In the genomic region with DNA sequence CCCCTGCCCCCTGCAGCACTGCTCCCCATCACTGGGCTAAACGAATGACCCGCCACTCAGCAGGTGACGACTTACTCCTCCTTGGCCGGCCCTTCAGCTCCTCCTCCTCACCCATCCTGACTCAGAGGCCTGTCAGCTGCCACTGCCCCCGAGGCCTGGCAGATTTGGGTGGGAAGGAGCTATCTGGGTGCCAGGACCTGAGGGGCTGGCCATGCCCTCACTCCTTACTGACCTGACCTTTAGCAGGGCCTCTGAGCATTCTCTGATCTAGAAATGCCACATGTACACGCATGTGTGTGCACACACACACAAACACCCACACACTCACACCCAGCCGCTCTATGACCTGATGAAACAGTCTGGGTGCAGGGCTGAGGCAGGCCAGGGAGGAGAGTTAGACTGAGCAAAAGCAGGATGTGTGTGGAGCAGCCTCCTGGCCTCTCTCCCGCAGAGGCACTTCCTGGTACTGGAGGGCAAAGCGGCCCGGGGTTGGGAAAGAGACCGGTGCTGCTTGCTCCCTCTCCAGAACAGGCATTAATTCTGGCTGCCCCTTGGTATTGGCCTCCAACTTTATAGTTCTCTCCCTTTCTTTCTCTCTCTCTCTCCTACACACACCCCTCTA, we compare ENCODE assay signal across 1 cellular context.
TF ChIP-seq lines count a peak whose summit lies in the region.

No MANE protein-coding gene starts in this region.

TF ChIP-seq in HepG2, 621 proteins besides CTCF, POLR2A, EP300 and RAD21 (continued from another document and continues in another):
- TF ChIP-seq, protein P1, sequence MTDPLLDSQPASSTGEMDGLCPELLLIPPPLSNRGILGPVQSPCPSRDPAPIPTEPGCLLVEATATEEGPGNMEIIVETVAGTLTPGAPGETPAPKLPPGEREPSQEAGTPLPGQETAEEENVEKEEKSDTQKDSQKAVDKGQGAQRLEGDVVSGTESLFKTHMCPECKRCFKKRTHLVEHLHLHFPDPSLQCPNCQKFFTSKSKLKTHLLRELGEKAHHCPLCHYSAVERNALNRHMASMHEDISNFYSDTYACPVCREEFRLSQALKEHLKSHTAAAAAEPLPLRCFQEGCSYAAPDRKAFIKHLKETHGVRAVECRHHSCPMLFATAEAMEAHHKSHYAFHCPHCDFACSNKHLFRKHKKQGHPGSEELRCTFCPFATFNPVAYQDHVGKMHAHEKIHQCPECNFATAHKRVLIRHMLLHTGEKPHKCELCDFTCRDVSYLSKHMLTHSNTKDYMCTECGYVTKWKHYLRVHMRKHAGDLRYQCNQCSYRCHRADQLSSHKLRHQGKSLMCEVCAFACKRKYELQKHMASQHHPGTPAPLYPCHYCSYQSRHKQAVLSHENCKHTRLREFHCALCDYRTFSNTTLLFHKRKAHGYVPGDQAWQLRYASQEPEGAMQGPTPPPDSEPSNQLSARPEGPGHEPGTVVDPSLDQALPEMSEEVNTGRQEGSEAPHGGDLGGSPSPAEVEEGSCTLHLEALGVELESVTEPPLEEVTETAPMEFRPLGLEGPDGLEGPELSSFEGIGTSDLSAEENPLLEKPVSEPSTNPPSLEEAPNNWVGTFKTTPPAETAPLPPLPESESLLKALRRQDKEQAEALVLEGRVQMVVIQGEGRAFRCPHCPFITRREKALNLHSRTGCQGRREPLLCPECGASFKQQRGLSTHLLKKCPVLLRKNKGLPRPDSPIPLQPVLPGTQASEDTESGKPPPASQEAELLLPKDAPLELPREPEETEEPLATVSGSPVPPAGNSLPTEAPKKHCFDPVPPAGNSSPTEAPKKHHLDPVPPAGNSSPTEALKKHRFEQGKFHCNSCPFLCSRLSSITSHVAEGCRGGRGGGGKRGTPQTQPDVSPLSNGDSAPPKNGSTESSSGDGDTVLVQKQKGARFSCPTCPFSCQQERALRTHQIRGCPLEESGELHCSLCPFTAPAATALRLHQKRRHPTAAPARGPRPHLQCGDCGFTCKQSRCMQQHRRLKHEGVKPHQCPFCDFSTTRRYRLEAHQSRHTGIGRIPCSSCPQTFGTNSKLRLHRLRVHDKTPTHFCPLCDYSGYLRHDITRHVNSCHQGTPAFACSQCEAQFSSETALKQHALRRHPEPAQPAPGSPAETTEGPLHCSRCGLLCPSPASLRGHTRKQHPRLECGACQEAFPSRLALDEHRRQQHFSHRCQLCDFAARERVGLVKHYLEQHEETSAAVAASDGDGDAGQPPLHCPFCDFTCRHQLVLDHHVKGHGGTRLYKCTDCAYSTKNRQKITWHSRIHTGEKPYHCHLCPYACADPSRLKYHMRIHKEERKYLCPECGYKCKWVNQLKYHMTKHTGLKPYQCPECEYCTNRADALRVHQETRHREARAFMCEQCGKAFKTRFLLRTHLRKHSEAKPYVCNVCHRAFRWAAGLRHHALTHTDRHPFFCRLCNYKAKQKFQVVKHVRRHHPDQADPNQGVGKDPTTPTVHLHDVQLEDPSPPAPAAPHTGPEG (CRISPR knock-in tag; IDR thresholded peaks at IDR 0.05), result no peak; the same call in 1 of the 2 replicates
- TF ChIP-seq AGO1 (IDR thresholded peaks at IDR 0.05; ENCODE audit: low read depth, low read length, poor library complexity, severe bottlenecking) (no peak), ZBTB42 (CRISPR knock-in tag; IDR thresholded peaks at IDR 0.05) (peak; percentile 16; the same call in 1 of the 2 replicates), ZNF816 (CRISPR knock-in tag; IDR thresholded peaks at IDR 0.05; ENCODE audit: borderline replicate concordance) (no peak), KAT7 (CRISPR knock-in tag; IDR thresholded peaks at IDR 0.05; ENCODE audit: borderline replicate concordance) (no peak), ZNF101 (CRISPR knock-in tag; IDR thresholded peaks at IDR 0.05; ENCODE audit: borderline replicate concordance, low read depth) (no peak), ZSCAN29 (CRISPR knock-in tag; conservative IDR thresholded peaks at IDR 0.05) (no peak), ZNF766 (CRISPR knock-in tag; IDR thresholded peaks at IDR 0.05; ENCODE audit: borderline replicate concordance) (no peak), CBX1 (IDR thresholded peaks at IDR 0.05; ENCODE audit: low read depth) (no peak), CEBPB (IDR thresholded peaks at IDR 0.05; ENCODE audit: borderline replicate concordance, low read depth, low read length) (peak; percentile 24; the same call in 1 of the 2 replicates), ZNF772 (CRISPR knock-in tag; IDR thresholded peaks at IDR 0.05) (no peak; the same call in 1 of the 2 replicates), ARNT2 (CRISPR knock-in tag; IDR thresholded peaks at IDR 0.05; ENCODE audit: low read depth) (no peak), ZNF607 (CRISPR knock-in tag; IDR thresholded peaks at IDR 0.05; ENCODE audit: borderline replicate concordance) (no peak), ZBTB34 (CRISPR knock-in tag; IDR thresholded peaks at IDR 0.05) (0 out of 2 replicates have a peak, but pooled peaks have one; percentile 86), RFX1 (IDR thresholded peaks at IDR 0.05) (no peak), ZFAT (CRISPR knock-in tag; conservative IDR thresholded peaks at IDR 0.05) (no peak), ZNF616 (CRISPR knock-in tag; IDR thresholded peaks at IDR 0.05; ENCODE audit: low read depth) (no peak), MLX (CRISPR knock-in tag; IDR thresholded peaks at IDR 0.05) (no peak; the same call in 1 of the 2 replicates), ZNF333 (CRISPR knock-in tag; IDR thresholded peaks at IDR 0.05; ENCODE audit: borderline replicate concordance) (no peak), CREB3 (CRISPR knock-in tag; IDR thresholded peaks at IDR 0.05) (no peak), NFKBIZ (CRISPR knock-in tag; IDR thresholded peaks at IDR 0.05) (no peak), ARHGAP35 (CRISPR knock-in tag; IDR thresholded peaks at IDR 0.05; ENCODE audit: borderline replicate concordance) (no peak; the same call in 1 of the 2 replicates), PHF5A (CRISPR knock-in tag; IDR thresholded peaks at IDR 0.05; ENCODE audit: low read depth, unreplicated experiment) (no peak), SIN3A (IDR thresholded peaks at IDR 0.05; ENCODE audit: borderline replicate concordance, low read depth, low read length) (peak; percentile 44; the same call in 1 of the 2 replicates), ZFP36 (IDR thresholded peaks at IDR 0.05; ENCODE audit: borderline replicate concordance, low read depth, low read length, partially characterized antibody) (no peak), ZNF781 (CRISPR knock-in tag; IDR thresholded peaks at IDR 0.05; ENCODE audit: borderline replicate concordance, not compliant biosample characterization) (no peak), PLRG1 (conservative IDR thresholded peaks at IDR 0.05) (no peak), ZNF3 (CRISPR knock-in tag; IDR thresholded peaks at IDR 0.05) (no peak), NFYB (CRISPR knock-in tag; IDR thresholded peaks at IDR 0.05) (no peak), HOXA3 (CRISPR knock-in tag; IDR thresholded peaks at IDR 0.05) (peak; percentile 46), BORCS8-MEF2B (CRISPR knock-in tag; IDR thresholded peaks at IDR 0.05) (peak; percentile 69; the same call in 1 of the 2 replicates), ZNF326 (CRISPR knock-in tag; IDR thresholded peaks at IDR 0.05; ENCODE audit: borderline replicate concordance) (no peak), KDM5A (IDR thresholded peaks at IDR 0.05; ENCODE audit: borderline replicate concordance, low read length) (no peak), ZNF749 (CRISPR knock-in tag; IDR thresholded peaks at IDR 0.05; ENCODE audit: borderline replicate concordance) (no peak), MEIS1 (CRISPR knock-in tag; IDR thresholded peaks at IDR 0.05; ENCODE audit: borderline replicate concordance) (no peak), MLLT10 (CRISPR knock-in tag; IDR thresholded peaks at IDR 0.05) (no peak), GATAD2A (CRISPR knock-in tag; IDR thresholded peaks at IDR 0.05) (peak; percentile 51; the same call in 1 of the 2 replicates)
- TF ChIP-seq, protein P2, sequence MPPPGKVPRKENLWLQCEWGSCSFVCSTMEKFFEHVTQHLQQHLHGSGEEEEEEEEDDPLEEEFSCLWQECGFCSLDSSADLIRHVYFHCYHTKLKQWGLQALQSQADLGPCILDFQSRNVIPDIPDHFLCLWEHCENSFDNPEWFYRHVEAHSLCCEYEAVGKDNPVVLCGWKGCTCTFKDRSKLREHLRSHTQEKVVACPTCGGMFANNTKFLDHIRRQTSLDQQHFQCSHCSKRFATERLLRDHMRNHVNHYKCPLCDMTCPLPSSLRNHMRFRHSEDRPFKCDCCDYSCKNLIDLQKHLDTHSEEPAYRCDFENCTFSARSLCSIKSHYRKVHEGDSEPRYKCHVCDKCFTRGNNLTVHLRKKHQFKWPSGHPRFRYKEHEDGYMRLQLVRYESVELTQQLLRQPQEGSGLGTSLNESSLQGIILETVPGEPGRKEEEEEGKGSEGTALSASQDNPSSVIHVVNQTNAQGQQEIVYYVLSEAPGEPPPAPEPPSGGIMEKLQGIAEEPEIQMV (CRISPR knock-in tag; IDR thresholded peaks at IDR 0.05; ENCODE audit: low read depth), result no peak
- TF ChIP-seq, protein P3, sequence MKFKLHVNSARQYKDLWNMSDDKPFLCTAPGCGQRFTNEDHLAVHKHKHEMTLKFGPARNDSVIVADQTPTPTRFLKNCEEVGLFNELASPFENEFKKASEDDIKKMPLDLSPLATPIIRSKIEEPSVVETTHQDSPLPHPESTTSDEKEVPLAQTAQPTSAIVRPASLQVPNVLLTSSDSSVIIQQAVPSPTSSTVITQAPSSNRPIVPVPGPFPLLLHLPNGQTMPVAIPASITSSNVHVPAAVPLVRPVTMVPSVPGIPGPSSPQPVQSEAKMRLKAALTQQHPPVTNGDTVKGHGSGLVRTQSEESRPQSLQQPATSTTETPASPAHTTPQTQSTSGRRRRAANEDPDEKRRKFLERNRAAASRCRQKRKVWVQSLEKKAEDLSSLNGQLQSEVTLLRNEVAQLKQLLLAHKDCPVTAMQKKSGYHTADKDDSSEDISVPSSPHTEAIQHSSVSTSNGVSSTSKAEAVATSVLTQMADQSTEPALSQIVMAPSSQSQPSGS (CRISPR knock-in tag; IDR thresholded peaks at IDR 0.05), result peak; percentile 34; the same call in 1 of the 2 replicates
- TF ChIP-seq, protein P4, sequence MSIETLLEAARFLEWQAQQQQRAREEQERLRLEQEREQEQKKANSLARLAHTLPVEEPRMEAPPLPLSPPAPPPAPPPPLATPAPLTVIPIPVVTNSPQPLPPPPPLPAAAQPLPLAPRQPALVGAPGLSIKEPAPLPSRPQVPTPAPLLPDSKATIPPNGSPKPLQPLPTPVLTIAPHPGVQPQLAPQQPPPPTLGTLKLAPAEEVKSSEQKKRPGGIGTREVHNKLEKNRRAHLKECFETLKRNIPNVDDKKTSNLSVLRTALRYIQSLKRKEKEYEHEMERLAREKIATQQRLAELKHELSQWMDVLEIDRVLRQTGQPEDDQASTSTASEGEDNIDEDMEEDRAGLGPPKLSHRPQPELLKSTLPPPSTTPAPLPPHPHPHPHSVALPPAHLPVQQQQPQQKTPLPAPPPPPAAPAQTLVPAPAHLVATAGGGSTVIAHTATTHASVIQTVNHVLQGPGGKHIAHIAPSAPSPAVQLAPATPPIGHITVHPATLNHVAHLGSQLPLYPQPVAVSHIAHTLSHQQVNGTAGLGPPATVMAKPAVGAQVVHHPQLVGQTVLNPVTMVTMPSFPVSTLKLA (IDR thresholded peaks at IDR 0.05), result no peak
- TF ChIP-seq, protein P5, sequence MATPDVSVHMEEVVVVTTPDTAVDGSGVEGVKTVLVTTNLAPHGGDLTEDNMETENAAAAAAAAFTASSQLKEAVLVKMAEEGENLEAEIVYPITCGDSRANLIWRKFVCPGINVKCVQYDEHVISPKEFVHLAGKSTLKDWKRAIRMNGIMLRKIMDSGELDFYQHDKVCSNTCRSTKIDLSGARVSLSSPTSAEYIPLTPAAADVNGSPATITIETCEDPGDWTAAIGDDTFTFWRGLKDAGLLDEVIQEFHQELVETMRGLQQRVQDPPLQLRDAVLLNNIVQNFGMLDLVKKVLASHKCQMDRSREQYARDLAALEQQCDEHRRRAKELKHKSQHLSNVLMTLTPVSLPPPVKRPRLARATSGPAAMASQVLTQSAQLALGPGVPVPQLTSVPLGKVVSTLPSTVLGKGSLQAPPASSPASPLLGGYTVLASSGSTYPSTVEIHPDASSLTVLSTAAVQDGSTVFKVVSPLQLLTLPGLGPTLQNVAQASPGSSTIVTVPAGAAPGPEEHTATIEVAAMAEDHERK (CRISPR knock-in tag; IDR thresholded peaks at IDR 0.05; ENCODE audit: low read depth), result no peak
